In genomic region chr17:28344011-28344410, GRCh38 we compare ENCODE assay signal across 1 cellular context.
TF ChIP-seq lines count a peak whose summit lies in the region.

No MANE protein-coding gene starts in this region.

TF ChIP-seq in HepG2, 621 proteins besides CTCF, POLR2A, EP300 and RAD21:
- no peak for TF ChIP-seq SALL2 (CRISPR knock-in tag; IDR thresholded peaks at IDR 0.05)
- TF ChIP-seq STAT6 (CRISPR knock-in tag; IDR thresholded peaks at IDR 0.05; ENCODE audit: borderline replicate concordance) = no peak
- peak; percentile 29; the same call in 1 of the 2 replicates for TF ChIP-seq POLR2G (IDR thresholded peaks at IDR 0.05; ENCODE audit: low read depth, low read length)
